Comparison of ENCODE assay signal across 27 cellular contexts in genomic region chr2:216680951-216681629, GRCh38. TPM values are rescaled to one million over a fixed set of nuclear protein-coding genes. Genes with fewer than 3 reads are reported as not detected.
DNase-seq lines count a peak whose midpoint lies in the region; ATAC-seq, FAIRE-seq and TF ChIP-seq lines count a peak whose summit lies in the region.
"Had no signal": no experiment of that assay in that cellular context is flagged by ENCODE, and none has a peak within 500 bp of the region (broad histone marks: within the 10 kb centered on the region; RNA-seq: fewer than 3 reads in every experiment).

No MANE protein-coding gene starts in this region.

- H3F3A ChIP-seq in GM23338 (replicated peaks; ENCODE audit: low read depth) = no peaks in the 10 kb centered on the region

- H3K27me3 ChIP-seq in AG04450 (ENCODE audit: control insufficient read depth, insufficient read depth, low read length) = no peaks in the 10 kb centered on the region
- H3K27me3 ChIP-seq in skeletal muscle tissue (ENCODE audit: control insufficient read depth in 3 of 3, insufficient read depth in 3 of 3, low read length in 3 of 3) = no peaks in the 10 kb centered on the region
- no peaks in the 10 kb centered on the region for H3K27me3 ChIP-seq in GM23338 (ENCODE audit: insufficient read depth)
- H3K27me3 ChIP-seq: foreskin keratinocyte had no signal

- H3K4me2 ChIP-seq in GM23338 = no peak overlapping the region

- H3K4me1 ChIP-seq in skeletal muscle tissue (ENCODE audit: control insufficient read depth in 3 of 3, insufficient read depth in 3 of 3, low read length in 3 of 3) (peaks cover 75 to 85% (median 82%) of the 10 kb centered on the region in 3 donors), GM23338 (ENCODE audit: insufficient read depth) (peaks cover 3% of the 10 kb centered on the region; the same call in 1 of the 2 replicates)

- H3K27ac Mint-ChIP-seq in nephron (peak overlapping the region in 2 of 3 experiments; percentile 49 to 82), GM23338 (no peak overlapping the region)
- H3K27ac Mint-ChIP-seq: activated CD8-positive, alpha-beta T cell treated with anti-CD3 and anti-CD28 coated beads for 36 hours; activated naive CD8-positive, alpha-beta T cell treated with anti-CD3 and anti-CD28 coated beads, Interleukin-2, amount 10 ng/mL, durations not matched to agents 7 days and 5 days had no signal

- H3K27me3 Mint-ChIP-seq in nephron (ENCODE audit: low read depth) (peaks cover 9% of the 10 kb centered on the region), GM23338 (ENCODE audit: insufficient read depth, low read depth, poor library complexity) (peaks cover 14% of the 10 kb centered on the region)

- peaks cover 81% of the 10 kb centered on the region for H3K4me1 Mint-ChIP-seq in nephron
- H3K4me1 Mint-ChIP-seq in GM23338 = peaks cover 30% of the 10 kb centered on the region

- no peaks in the 10 kb centered on the region for H3K9me2 ChIP-seq in GM23338 (ENCODE audit: insufficient read depth)

- H3K9ac ChIP-seq in skeletal muscle tissue (ENCODE audit: low read depth in 1 of 3, low read length in 3 of 3) = peak overlapping the region; percentile 3 to 79 (median 8)

- POLR2A ChIA-PET in AG04450 (lab: Yijun Ruan, JAX) = interaction anchor here (1.2 kb wide), 1 partner anchor 1075 kb away, joined by 4 read pairs; no protein-coding TSS in a partner anchor

- peak overlapping the region; percentile 57 for H3K27ac ChIP-seq in AG04450 (ENCODE audit: low read depth, low read length)
- H3K27ac ChIP-seq in coronary artery = peak overlapping the region; percentile 69 to 88
- peak overlapping the region; percentile 98 for H3K27ac ChIP-seq in skeletal muscle tissue (ENCODE audit: low read depth, low read length)
- no peak overlapping the region for H3K27ac ChIP-seq in GM23338 (ENCODE audit: low read depth)
- H3K27ac ChIP-seq: foreskin keratinocyte had no signal

- CTCF ChIA-PET in AG04450 (lab: Charles Lee) = no interaction called here

- FAIRE-seq in frontal cortex (lab: Jason Lieb, UNC) = no peak
- FAIRE-seq: TTC549 had no signal

- ATAC-seq in GM23338 = no peak
- ATAC-seq: activated CD8-positive, alpha-beta T cell treated with anti-CD3 and anti-CD28 coated beads for 36 hours had no signal

- no peak overlapping the region for H2AFZ ChIP-seq in GM23338

- no peaks in the 10 kb centered on the region for H3K9me3 ChIP-seq in AG04450 (ENCODE audit: control insufficient read depth, insufficient read depth, low read length)
- no peaks in the 10 kb centered on the region for H3K9me3 ChIP-seq in skeletal muscle tissue (ENCODE audit: control insufficient read depth in 3 of 3, low read length in 3 of 3)

- H3K9me3 Mint-ChIP-seq in nephron (no peaks in the 10 kb centered on the region), GM23338 (no peaks in the 10 kb centered on the region)
- H3K9me3 Mint-ChIP-seq: activated CD8-positive, alpha-beta T cell treated with anti-CD3 and anti-CD28 coated beads for 36 hours; activated naive CD8-positive, alpha-beta T cell treated with anti-CD3 and anti-CD28 coated beads, Interleukin-2, amount 10 ng/mL, durations not matched to agents 7 days and 5 days; HFFc6 had no signal

- H3K4me3 ChIP-seq in AG04450 (ENCODE audit: low read depth, low read length) = no peak overlapping the region
- H3K4me3 ChIP-seq in coronary artery = no peak overlapping the region
- H3K4me3 ChIP-seq in skeletal muscle tissue (ENCODE audit: low read length in 3 of 3) = peak overlapping the region in 2 of 3 donors; percentile 1 to 52
- H3K4me3 ChIP-seq in GM23338 = no peak overlapping the region
- H3K4me3 ChIP-seq: lung had no signal

- H3K79me2 ChIP-seq in GM23338 (replicated peaks; ENCODE audit: insufficient read depth) = no peaks in the 10 kb centered on the region

- H3K36me3 Mint-ChIP-seq in nephron (ENCODE audit: low read depth) (peaks cover 85% of the 10 kb centered on the region), GM23338 (ENCODE audit: low read depth) (no peaks in the 10 kb centered on the region)
- H3K36me3 Mint-ChIP-seq: activated naive CD8-positive, alpha-beta T cell treated with anti-CD3 and anti-CD28 coated beads, Interleukin-2, amount 10 ng/mL, durations not matched to agents 7 days and 5 days had no signal

- DNase-seq in AG04450 (ENCODE audit: low read depth, low spot score) (no peak), coronary artery (ENCODE audit: low spot score) (no peak), kidney glomerular epithelial cell (lab: John Stamatoyannopoulos, UW) (no peak), frontal cortex (ENCODE audit: low spot score in 2 of 2) (no peak), GM23338 (ENCODE audit: low spot score) (no peak)
- no peak for DNase-seq in stimulated activated CD4-positive, alpha-beta T cell treated with anti-CD3 and anti-CD28 coated beads, Interleukin-4, amount 100 ng/mL, for 4 hours
- DNase-seq: activated CD4-positive, CD25-positive, alpha-beta regulatory T cell treated with anti-CD3 and anti-CD28 coated beads, Interleukin-2, amount 50 U/mL, for 72 hours; activated CD8-positive, alpha-beta T cell treated with anti-CD3 and anti-CD28 coated beads for 36 hours; activated effector memory CD4-positive, alpha-beta T cell treated with anti-CD3 and anti-CD28 coated beads, Interleukin-2, amount 50 U/mL, for 16 hours; activated naive CD8-positive, alpha-beta T cell treated with anti-CD3 and anti-CD28 coated beads, Interleukin-2, amount 10 ng/mL, durations not matched to agents 7 days and 5 days; effector CD8-positive, alpha-beta T cell; erythroblast; GDM1; HFFc6; hypothalamus; KBM-7; NCI-H1436 treated with DMSO at 0.1 percent for 48 hours; NCI-H2107; NCI-H510A treated with DMSO at 0.1 percent for 48 hours; NK-92 treated with Interleukin-12 subunit alpha and Interleukin-12 subunit beta, amount 100 ng/mL, for 24 hours; retina had no signal

- H3K4me3 Mint-ChIP-seq in nephron (peak overlapping the region in 2 of 3 experiments; percentile 18 to 53), GM23338 (no peak overlapping the region; the same call in 2 of the 3 replicates)
- H3K4me3 Mint-ChIP-seq: activated CD8-positive, alpha-beta T cell treated with anti-CD3 and anti-CD28 coated beads for 36 hours; activated naive CD8-positive, alpha-beta T cell treated with anti-CD3 and anti-CD28 coated beads, Interleukin-2, amount 10 ng/mL, durations not matched to agents 7 days and 5 days had no signal

- TF ChIP-seq CTCF in AG04450 (IDR thresholded peaks at IDR 0.05; ENCODE audit: low read depth, low read length) (no peak), coronary artery (IDR thresholded peaks at IDR 0.05) (no peak), nephron (IDR thresholded peaks at IDR 0.05; ENCODE audit: unreplicated experiment in 3 of 3) (no peak), GM23338 (conservative IDR thresholded peaks at IDR 0.05; ENCODE audit: low read depth in 2 of 2) (no peak)

- H3K36me3 ChIP-seq in skeletal muscle tissue (ENCODE audit: control insufficient read depth in 3 of 3, insufficient read depth in 3 of 3, low read length in 3 of 3) = peaks cover 28 to 50% (median 29%) of the 10 kb centered on the region in 3 donors
- H3K36me3 ChIP-seq in GM23338 (ENCODE audit: insufficient read depth) = no peaks in the 10 kb centered on the region

- no peaks in the 10 kb centered on the region for H4K20me1 ChIP-seq in GM23338 (replicated peaks; ENCODE audit: insufficient read depth)

TF ChIP-seq in GM23338, 12 proteins besides CTCF, POLR2A, EP300 and RAD21:
- TF ChIP-seq EZH2phosphoT487 (IDR thresholded peaks at IDR 0.05; ENCODE audit: unreplicated experiment) (no peak), ZNF331 (CRISPR knock-in tag; IDR thresholded peaks at IDR 0.05; ENCODE audit: low read depth) (no peak), CREB1 (CRISPR knock-in tag; IDR thresholded peaks at IDR 0.05; ENCODE audit: low read depth) (no peak), ZNF114 (CRISPR knock-in tag; IDR thresholded peaks at IDR 0.05) (no peak)
- TF ChIP-seq, protein P1, sequence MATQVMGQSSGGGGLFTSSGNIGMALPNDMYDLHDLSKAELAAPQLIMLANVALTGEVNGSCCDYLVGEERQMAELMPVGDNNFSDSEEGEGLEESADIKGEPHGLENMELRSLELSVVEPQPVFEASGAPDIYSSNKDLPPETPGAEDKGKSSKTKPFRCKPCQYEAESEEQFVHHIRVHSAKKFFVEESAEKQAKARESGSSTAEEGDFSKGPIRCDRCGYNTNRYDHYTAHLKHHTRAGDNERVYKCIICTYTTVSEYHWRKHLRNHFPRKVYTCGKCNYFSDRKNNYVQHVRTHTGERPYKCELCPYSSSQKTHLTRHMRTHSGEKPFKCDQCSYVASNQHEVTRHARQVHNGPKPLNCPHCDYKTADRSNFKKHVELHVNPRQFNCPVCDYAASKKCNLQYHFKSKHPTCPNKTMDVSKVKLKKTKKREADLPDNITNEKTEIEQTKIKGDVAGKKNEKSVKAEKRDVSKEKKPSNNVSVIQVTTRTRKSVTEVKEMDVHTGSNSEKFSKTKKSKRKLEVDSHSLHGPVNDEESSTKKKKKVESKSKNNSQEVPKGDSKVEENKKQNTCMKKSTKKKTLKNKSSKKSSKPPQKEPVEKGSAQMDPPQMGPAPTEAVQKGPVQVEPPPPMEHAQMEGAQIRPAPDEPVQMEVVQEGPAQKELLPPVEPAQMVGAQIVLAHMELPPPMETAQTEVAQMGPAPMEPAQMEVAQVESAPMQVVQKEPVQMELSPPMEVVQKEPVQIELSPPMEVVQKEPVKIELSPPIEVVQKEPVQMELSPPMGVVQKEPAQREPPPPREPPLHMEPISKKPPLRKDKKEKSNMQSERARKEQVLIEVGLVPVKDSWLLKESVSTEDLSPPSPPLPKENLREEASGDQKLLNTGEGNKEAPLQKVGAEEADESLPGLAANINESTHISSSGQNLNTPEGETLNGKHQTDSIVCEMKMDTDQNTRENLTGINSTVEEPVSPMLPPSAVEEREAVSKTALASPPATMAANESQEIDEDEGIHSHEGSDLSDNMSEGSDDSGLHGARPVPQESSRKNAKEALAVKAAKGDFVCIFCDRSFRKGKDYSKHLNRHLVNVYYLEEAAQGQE (IDR thresholded peaks at IDR 0.05; ENCODE audit: unreplicated experiment) = no peak

RNA-seq across cellular contexts. Expression of gene IGFBP5, which starts 14.3 kb away (rescaled TPM):
- polyA plus RNA-seq in AG04450 (2011; rRNA removed) (3,867 and 4,154 TPM in 2 replicates), GM23338 (2016; fragmentation: Nextera tagmentation; extraction: Ambion mirVana) (0.43 and 0.70 TPM in 2 replicates)
- polyA minus RNA-seq in AG04450 (2011; rRNA and poly(A)+ RNA removed) = 2,998 and 3,399 TPM in 2 replicates
- total RNA-seq in skeletal muscle tissue (260 TPM), frontal cortex (26.1 TPM)
- 0.74 and 2.5 TPM in 2 replicates for total RNA-seq in GM23338 (2014; rRNA removed; shearing (Covaris generic))
- total RNA-seq: activated CD8-positive, alpha-beta T cell treated with anti-CD3 and anti-CD28 coated beads for 36 hours; T-helper 1 cell treated with Interleukin-12 subunit alpha and Interleukin-12 subunit beta and Interleukin-4 antibody, amounts not matched to agents 30 ng/mL and 1 ng/mL, for 36 hours had no signal

RNA-seq across cellular contexts. Expression of gene IGFBP2, which starts 47.9 kb away (rescaled TPM):
- polyA plus RNA-seq in AG04450 (2011; rRNA removed) = 25.2 and 41.7 TPM in 2 replicates
- polyA minus RNA-seq in AG04450 (2011; rRNA and poly(A)+ RNA removed) = 4.3 and 8.8 TPM in 2 replicates
- 99.7 TPM for total RNA-seq in skeletal muscle tissue
- total RNA-seq in frontal cortex = 253 TPM
- 309 and 364 TPM in 2 replicates for total RNA-seq in GM23338 (2014; rRNA removed; shearing (Covaris generic))
- 177 and 235 TPM in 2 replicates for polyA plus RNA-seq in GM23338 (2016; fragmentation: Nextera tagmentation; extraction: Ambion mirVana)

Comparison
In these comparisons a context has a peak if more than half of its experiments do, and no peak if none do; other contexts are left out.
1. H3K4me3 ChIP-seq: peak in skeletal muscle tissue (2 of 3); none in AG04450 (single experiment), coronary artery (single experiment) and GM23338 (single experiment).